8 cellular contexts compared by ENCODE assay signal in the genomic region with DNA sequence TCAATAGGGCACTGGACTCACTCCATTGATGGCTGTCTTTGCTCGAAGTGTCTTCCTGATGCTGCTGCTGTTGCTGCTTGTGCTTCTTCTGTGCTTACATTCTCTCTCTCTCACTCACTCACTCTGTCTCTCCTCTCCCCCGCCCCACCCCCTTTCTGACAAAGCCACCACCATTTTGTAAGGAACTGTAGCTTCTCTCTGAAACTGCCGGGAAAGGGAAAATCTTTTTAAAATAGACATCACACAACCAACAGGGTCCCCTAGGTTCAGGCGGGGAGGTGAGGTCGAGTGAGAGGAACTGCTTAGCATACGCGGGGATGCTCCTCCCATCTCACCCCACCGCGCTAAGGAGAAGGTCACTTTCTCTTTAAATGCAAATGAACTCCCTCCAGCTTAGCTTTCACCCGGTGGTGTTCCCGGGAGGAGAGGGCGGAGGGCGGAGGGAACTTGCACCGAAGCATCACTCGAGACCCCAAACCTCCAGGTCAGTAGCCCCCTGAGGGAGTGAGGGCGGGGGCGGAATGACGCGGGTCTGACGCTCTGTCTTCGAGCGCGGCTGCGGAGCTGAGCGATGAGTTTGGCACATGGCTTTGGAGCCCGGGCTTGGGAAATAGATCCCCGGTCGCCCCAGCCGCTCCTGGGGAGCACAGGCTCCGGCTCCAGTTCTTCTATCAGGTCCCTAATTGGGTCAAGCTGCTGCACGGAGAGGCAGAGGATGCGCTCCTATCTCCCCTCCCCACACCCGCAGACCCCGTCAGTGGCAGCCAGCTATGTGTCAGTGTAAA. TPM values are rescaled to one million over a fixed set of nuclear protein-coding genes. Genes with fewer than 3 reads are reported as not detected.
DNase-seq lines count a peak whose midpoint lies in the region; ATAC-seq and TF ChIP-seq lines count a peak whose summit lies in the region.

A gene (plus strand): TSS at position 370 of the 785 bp plus-strand sequence. CDS start 1,341 bp downstream, outside the sequence.

- no peaks in the 10 kb centered on the region for H3K27me3 Mint-ChIP-seq in naive B cell

- H3K9me3 ChIP-seq in HUES64 (ENCODE audit: insufficient read depth, low read depth, low read length) (no peaks in the 10 kb centered on the region), Peyer's patch (no peaks in the 10 kb centered on the region), stomach smooth muscle (ENCODE audit: control insufficient read depth in 2 of 2, low read length in 2 of 2) (no peaks in the 10 kb centered on the region)

- TF ChIP-seq CTCF in Peyer's patch (IDR thresholded peaks at IDR 0.05) (no peak), fibroblast of mammary gland (conservative IDR thresholded peaks at IDR 0.05; ENCODE audit: control insufficient read depth, insufficient read depth, low read depth, low read length) (no peak)

- peak within 1 kb of the TSS; percentile 83 to 97 (median 90) for H3K4me3 Mint-ChIP-seq in naive B cell

- no peak for TF ChIP-seq POLR2A in Peyer's patch (IDR thresholded peaks at IDR 0.05)

- peaks cover 31 to 52% (median 49%) of the 10 kb centered on the region in 3 donors for H3K4me1 Mint-ChIP-seq in naive B cell

- H3K27me3 ChIP-seq in HUES64 (ENCODE audit: insufficient read depth, low read length) (no peaks in the 10 kb centered on the region), Peyer's patch (no peaks in the 10 kb centered on the region), stomach smooth muscle (ENCODE audit: control insufficient read depth in 1 of 2, insufficient read depth in 2 of 2, low read length in 2 of 2) (no peaks in the 10 kb centered on the region)

- H3K9me3 Mint-ChIP-seq in naive B cell, result no peaks in the 10 kb centered on the region

- H3K4me3 ChIP-seq in HUES64 (ENCODE audit: low read length) (peak within 1 kb of the TSS; percentile 59), Peyer's patch (peak within 1 kb of the TSS; percentile 37 to 73 (median 62)), fibroblast of mammary gland (ENCODE audit: control insufficient read depth, low read depth, low read length) (peak within 1 kb of the TSS; percentile 71), stomach smooth muscle (ENCODE audit: low read length in 2 of 2) (peak within 1 kb of the TSS; percentile 86 to 91)

- H3K9ac ChIP-seq in HUES64 (ENCODE audit: low read depth, low read length), result peak within 1 kb of the TSS; percentile 45; the same call in 1 of the 2 replicates
- H3K9ac ChIP-seq in stomach smooth muscle (ENCODE audit: low read length in 2 of 2), result peak within 1 kb of the TSS; percentile 84 to 92

- DNase-seq in DMS79 treated with DMSO at 0.1 percent for 48 hours (lab: John Stamatoyannopoulos, UW) (peak; percentile 68), Peyer's patch (peak; percentile 63 to 74 (median 65)), fibroblast of mammary gland (ENCODE audit: low read depth) (peak; percentile 88), naive B cell (peak; percentile 66)
- DNase-seq in activated T-helper 9 cell treated with anti-CD3 and anti-CD28 coated beads, Interleukin-2, amount 50 U/mL, for 16 hours (ENCODE audit: low read depth), result peak; percentile 30

- under 1% methylated on average over 29 of the region's 34 CpGs for WGBS in HUES64

- H3K36me3 Mint-ChIP-seq in naive B cell, result no peaks in the 10 kb centered on the region

- H3K4me1 ChIP-seq in HUES64 (ENCODE audit: insufficient read depth, low read length), result peaks cover 22% of the 10 kb centered on the region
- peaks cover 0 to 32% (median 9%) of the 10 kb centered on the region in 4 donors for H3K4me1 ChIP-seq in Peyer's patch
- H3K4me1 ChIP-seq in stomach smooth muscle (ENCODE audit: control insufficient read depth, insufficient read depth, low read length), result peaks cover 38% of the 10 kb centered on the region

- H3K27ac Mint-ChIP-seq in naive B cell, result peak within 1 kb of the TSS; percentile 88 to 98 (median 97)

- H3K27ac ChIP-seq in HUES64 (ENCODE audit: low read depth, low read length) (peak within 1 kb of the TSS; percentile 71; the same call in 1 of the 2 replicates), Peyer's patch (peak within 1 kb of the TSS; percentile 45 to 78 (median 74)), stomach smooth muscle (ENCODE audit: low read length) (peak within 1 kb of the TSS; percentile 83)

- H3K36me3 ChIP-seq in HUES64 (ENCODE audit: insufficient read depth, low read length) (peaks cover 32% of the 10 kb centered on the region), Peyer's patch (peaks cover 0 to 29% (median 0%) of the 10 kb centered on the region in 3 donors), stomach smooth muscle (ENCODE audit: control insufficient read depth in 2 of 2, insufficient read depth in 2 of 2, low read length in 2 of 2) (peaks cover 16 to 30% of the 10 kb centered on the region in 2 donors)

- peak; percentile 42 to 51 for ATAC-seq in naive B cell (ENCODE audit: low read depth in 2 of 2)
- no peak for ATAC-seq in GM18861 (IDR thresholded peaks at IDR 0.05; ENCODE audit: unreplicated experiment)

RNA-seq across cellular contexts. Expression of the gene that starts here (rescaled TPM):
- polyA plus RNA-seq in HUES64 (2013, experiment 1 of 2), result 17.3 TPM
- 21.7 TPM for polyA plus RNA-seq in HUES64 (2013, experiment 2 of 2)
- total RNA-seq in Peyer's patch, result 1 to 10 TPM in 2 of 4 donors, not detected in 2; 1.1 to 2.4 TPM
- polyA plus RNA-seq in naive B cell (ENCODE audit: low read depth in 6 of 6), result 10 to 100 TPM in 5 of 6 donors, 1 to 10 TPM in 1; 9.1 to 14.5 (median 12.3) TPM

Comparison
In these comparisons a context has a peak if more than half of its experiments do, and no peak if none do; other contexts are left out.
1. DNase-seq: peak in every context shown above with its lines; median percentile 88 in fibroblast of mammary gland; 68 in DMS79 treated with DMSO at 0.1 percent for 48 hours; 66 in naive B cell; 65 in Peyer's patch; 30 in activated T-helper 9 cell treated with anti-CD3 and anti-CD28 coated beads, Interleukin-2, amount 50 U/mL, for 16 hours.